1 cellular context compared by ENCODE assay signal in the genomic region with DNA sequence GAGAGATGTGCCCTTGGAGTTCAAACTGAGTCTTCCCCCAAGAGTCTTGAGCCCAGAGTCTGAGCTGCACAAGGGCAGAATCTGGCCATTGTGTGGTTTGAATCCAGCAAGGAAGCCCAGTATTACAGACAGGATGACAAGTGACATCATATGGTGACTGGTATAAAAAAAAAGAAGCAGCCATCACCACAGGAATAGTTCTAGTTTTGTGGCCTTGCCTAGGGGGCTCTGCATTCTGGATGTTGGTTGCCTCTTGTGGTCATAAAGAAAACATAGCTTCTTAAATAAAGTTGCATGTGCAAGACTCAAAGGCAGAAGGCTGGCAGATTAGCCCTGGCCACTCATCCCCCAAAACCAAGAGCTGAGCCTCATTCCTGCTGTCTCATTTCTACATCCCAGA.
A peak's percentile ranks its signal among the peaks of the same experiment; 100 is the strongest.
TF ChIP-seq lines count a peak whose summit lies in the region.

No MANE protein-coding gene starts in this region.

TF ChIP-seq in K562, 482 proteins besides CTCF, POLR2A, EP300 and RAD21 (continued from another document):
- TF ChIP-seq MYNN (IDR thresholded peaks at IDR 0.05), result no peak
- TF ChIP-seq MYNN (CRISPR knock-in tag; IDR thresholded peaks at IDR 0.05), result no peak
- TF ChIP-seq, protein P1, sequence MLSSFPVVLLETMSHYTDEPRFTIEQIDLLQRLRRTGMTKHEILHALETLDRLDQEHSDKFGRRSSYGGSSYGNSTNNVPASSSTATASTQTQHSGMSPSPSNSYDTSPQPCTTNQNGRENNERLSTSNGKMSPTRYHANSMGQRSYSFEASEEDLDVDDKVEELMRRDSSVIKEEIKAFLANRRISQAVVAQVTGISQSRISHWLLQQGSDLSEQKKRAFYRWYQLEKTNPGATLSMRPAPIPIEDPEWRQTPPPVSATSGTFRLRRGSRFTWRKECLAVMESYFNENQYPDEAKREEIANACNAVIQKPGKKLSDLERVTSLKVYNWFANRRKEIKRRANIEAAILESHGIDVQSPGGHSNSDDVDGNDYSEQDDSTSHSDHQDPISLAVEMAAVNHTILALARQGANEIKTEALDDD (IDR thresholded peaks at IDR 0.05), result no peak
- TF ChIP-seq, protein P2, sequence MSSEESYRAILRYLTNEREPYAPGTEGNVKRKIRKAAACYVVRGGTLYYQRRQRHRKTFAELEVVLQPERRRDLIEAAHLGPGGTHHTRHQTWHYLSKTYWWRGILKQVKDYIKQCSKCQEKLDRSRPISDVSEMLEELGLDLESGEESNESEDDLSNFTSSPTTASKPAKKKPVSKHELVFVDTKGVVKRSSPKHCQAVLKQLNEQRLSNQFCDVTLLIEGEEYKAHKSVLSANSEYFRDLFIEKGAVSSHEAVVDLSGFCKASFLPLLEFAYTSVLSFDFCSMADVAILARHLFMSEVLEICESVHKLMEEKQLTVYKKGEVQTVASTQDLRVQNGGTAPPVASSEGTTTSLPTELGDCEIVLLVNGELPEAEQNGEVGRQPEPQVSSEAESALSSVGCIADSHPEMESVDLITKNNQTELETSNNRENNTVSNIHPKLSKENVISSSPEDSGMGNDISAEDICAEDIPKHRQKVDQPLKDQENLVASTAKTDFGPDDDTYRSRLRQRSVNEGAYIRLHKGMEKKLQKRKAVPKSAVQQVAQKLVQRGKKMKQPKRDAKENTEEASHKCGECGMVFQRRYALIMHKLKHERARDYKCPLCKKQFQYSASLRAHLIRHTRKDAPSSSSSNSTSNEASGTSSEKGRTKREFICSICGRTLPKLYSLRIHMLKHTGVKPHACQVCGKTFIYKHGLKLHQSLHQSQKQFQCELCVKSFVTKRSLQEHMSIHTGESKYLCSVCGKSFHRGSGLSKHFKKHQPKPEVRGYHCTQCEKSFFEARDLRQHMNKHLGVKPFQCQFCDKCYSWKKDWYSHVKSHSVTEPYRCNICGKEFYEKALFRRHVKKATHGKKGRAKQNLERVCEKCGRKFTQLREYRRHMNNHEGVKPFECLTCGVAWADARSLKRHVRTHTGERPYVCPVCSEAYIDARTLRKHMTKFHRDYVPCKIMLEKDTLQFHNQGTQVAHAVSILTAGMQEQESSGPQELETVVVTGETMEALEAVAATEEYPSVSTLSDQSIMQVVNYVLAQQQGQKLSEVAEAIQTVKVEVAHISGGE (CRISPR knock-in tag; IDR thresholded peaks at IDR 0.05), result no peak
- TF ChIP-seq ASH1L (IDR thresholded peaks at IDR 0.05; ENCODE audit: borderline replicate concordance, low read depth, partially characterized antibody), result no peak
- no peak for TF ChIP-seq HIVEP1 (CRISPR knock-in tag; IDR thresholded peaks at IDR 0.05)
- no peak for TF ChIP-seq UBTF (IDR thresholded peaks at IDR 0.05; ENCODE audit: borderline replicate concordance in 1 of 2, low read depth in 2 of 2, low read length in 2 of 2)
- peak; percentile 84 for TF ChIP-seq ZNF384 (IDR thresholded peaks at IDR 0.05; ENCODE audit: low read depth, low read length)
- no peak for TF ChIP-seq ATF1 (CRISPR knock-in tag; IDR thresholded peaks at IDR 0.05)
- 0 out of 2 replicates have a peak, but pooled peaks have one; percentile 5 for TF ChIP-seq ATF1 (tag; IDR thresholded peaks at IDR 0.05)
- no peak for TF ChIP-seq TRIM28 (IDR thresholded peaks at IDR 0.05)
- TF ChIP-seq TSHZ1 (CRISPR knock-in tag; IDR thresholded peaks at IDR 0.05), result no peak
- no peak for TF ChIP-seq THRB (CRISPR knock-in tag; conservative IDR thresholded peaks at IDR 0.05)
- no peak for TF ChIP-seq ZNF124 (CRISPR knock-in tag; IDR thresholded peaks at IDR 0.05)
- TF ChIP-seq TCF3 (CRISPR knock-in tag; IDR thresholded peaks at IDR 0.05), result no peak
- no peak for TF ChIP-seq ZNF311 (CRISPR knock-in tag; IDR thresholded peaks at IDR 0.05)
